In the genomic region with DNA sequence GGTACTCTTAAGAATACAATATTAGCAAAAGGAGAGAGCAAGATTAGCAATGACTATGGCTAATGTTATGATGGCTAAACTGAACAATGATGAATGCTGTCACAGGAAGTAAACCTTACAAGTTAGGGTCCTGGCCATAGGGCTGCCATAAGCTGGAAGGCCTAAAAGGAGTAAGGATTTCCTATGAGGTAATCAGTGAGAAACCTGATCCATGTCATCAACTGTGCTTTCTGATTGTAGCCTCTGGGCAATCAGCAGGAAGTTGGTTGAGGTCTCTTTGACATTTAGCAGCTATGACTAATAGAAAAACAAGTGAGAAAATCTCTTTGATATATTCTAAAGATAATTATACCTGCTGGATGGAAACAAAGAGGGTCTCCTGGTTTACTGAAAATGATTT, we compare ENCODE assay signal across 13 cellular contexts.
DNase-seq lines count a peak whose midpoint lies in the region; ATAC-seq lines count a peak whose summit lies in the region.
"Had no signal": no experiment of that assay in that cellular context is flagged by ENCODE, and none has a peak within 500 bp of the region (broad histone marks: within the 10 kb centered on the region; RNA-seq: fewer than 3 reads in every experiment).

No MANE protein-coding gene starts in this region.

- peaks cover 7% of the 10 kb centered on the region for H3K36me3 Mint-ChIP-seq in activated naive CD4-positive, alpha-beta T cell treated with anti-CD3 and anti-CD28 coated beads for 36 hours (ENCODE audit: low read depth)
- no peaks in the 10 kb centered on the region for H3K36me3 Mint-ChIP-seq in stimulated activated effector memory CD8-positive, alpha-beta T cell treated with anti-CD3 and anti-CD28 coated beads, Interleukin-12 subunit alpha, Interleukin-12 subunit beta, amount 100 ng/mL, for 72 hours

- peaks cover 6% of the 10 kb centered on the region for H3K9me3 Mint-ChIP-seq in activated naive CD4-positive, alpha-beta T cell treated with anti-CD3 and anti-CD28 coated beads for 36 hours
- peaks cover 5% of the 10 kb centered on the region for H3K9me3 Mint-ChIP-seq in stimulated activated effector memory CD8-positive, alpha-beta T cell treated with anti-CD3 and anti-CD28 coated beads, Interleukin-12 subunit alpha, Interleukin-12 subunit beta, amount 100 ng/mL, for 72 hours

- H3K27ac Mint-ChIP-seq in activated naive CD4-positive, alpha-beta T cell treated with anti-CD3 and anti-CD28 coated beads for 36 hours, result peak overlapping the region; percentile 84
- H3K27ac Mint-ChIP-seq in stimulated activated effector memory CD8-positive, alpha-beta T cell treated with anti-CD3 and anti-CD28 coated beads, Interleukin-12 subunit alpha, Interleukin-12 subunit beta, amount 100 ng/mL, for 72 hours, result peak overlapping the region; percentile 38
- H3K27ac Mint-ChIP-seq: mesothelial cell of epicardium had no signal

- H3K27me3 Mint-ChIP-seq in activated naive CD4-positive, alpha-beta T cell treated with anti-CD3 and anti-CD28 coated beads for 36 hours (ENCODE audit: low read depth), result no peaks in the 10 kb centered on the region

- peaks cover 12% of the 10 kb centered on the region for H3K4me1 Mint-ChIP-seq in activated naive CD4-positive, alpha-beta T cell treated with anti-CD3 and anti-CD28 coated beads for 36 hours (ENCODE audit: low read depth)
- H3K4me1 Mint-ChIP-seq in stimulated activated effector memory CD8-positive, alpha-beta T cell treated with anti-CD3 and anti-CD28 coated beads, Interleukin-12 subunit alpha, Interleukin-12 subunit beta, amount 100 ng/mL, for 72 hours, result peaks cover 6% of the 10 kb centered on the region

- DNase-seq in activated naive CD4-positive, alpha-beta T cell treated with anti-CD3 and anti-CD28 coated beads for 36 hours, result peak; percentile 45
- no peak for DNase-seq in activated naive CD4-positive, alpha-beta T cell treated with anti-CD3 and anti-CD28 coated beads, Interleukin-2, amount 50 U/mL, for 16 hours
- DNase-seq in NCI-H69 (lab: John Stamatoyannopoulos, UW) (peak; percentile 87), dermis microvascular lymphatic vessel endothelial cell (ENCODE audit: low read depth in 2 of 2) (peak; percentile 30 to 93), NCI-H1694 (lab: John Stamatoyannopoulos, UW) (no peak), GDM1 (lab: John Stamatoyannopoulos, UW) (no peak)
- no peak for DNase-seq in stimulated activated effector memory CD8-positive, alpha-beta T cell treated with anti-CD3 and anti-CD28 coated beads, Interleukin-12 subunit alpha, Interleukin-12 subunit beta, amount 100 ng/mL, for 72 hours (ENCODE audit: low spot score in 2 of 2)
- DNase-seq: colonic mucosa; DMS79 treated with DMSO at 0.1 percent for 48 hours; stimulated activated CD4-positive, alpha-beta T cell treated with anti-CD3 and anti-CD28 coated beads, Interleukin-2, amount 100 ng/mL, for 24 hours; T-helper 9 cell had no signal

- intact Hi-C loops in activated naive CD4-positive, alpha-beta T cell treated with anti-CD3 and anti-CD28 coated beads for 36 hours (cut with micrococcal nuclease), result loop anchor here (1.0 to 5.0 kb wide), 4 partner anchors 193 to 467 kb away; partner anchors contain the start of genes CCNT2 and RAB3GAP1

- no peak overlapping the region for H3K4me3 Mint-ChIP-seq in activated naive CD4-positive, alpha-beta T cell treated with anti-CD3 and anti-CD28 coated beads for 36 hours
- H3K4me3 Mint-ChIP-seq in stimulated activated effector memory CD8-positive, alpha-beta T cell treated with anti-CD3 and anti-CD28 coated beads, Interleukin-12 subunit alpha, Interleukin-12 subunit beta, amount 100 ng/mL, for 72 hours, result no peak overlapping the region
- H3K4me3 Mint-ChIP-seq: mesothelial cell of epicardium had no signal

- ATAC-seq in stimulated activated effector memory CD8-positive, alpha-beta T cell treated with anti-CD3 and anti-CD28 coated beads, Interleukin-12 subunit alpha, Interleukin-12 subunit beta, amount 100 ng/mL, for 72 hours, result peak; percentile 97
- no peak for ATAC-seq in GM18909 (IDR thresholded peaks at IDR 0.05; ENCODE audit: poor library complexity, unreplicated experiment)

- CTCF ChIA-PET in activated naive CD4-positive, alpha-beta T cell treated with anti-CD3 and anti-CD28 coated beads for 36 hours (lab: Charles Lee), result interaction anchor here (0.6 kb wide), 1 partner anchor 87 kb away, joined by 3 read pairs; no protein-coding TSS in a partner anchor

Comparison
In these comparisons a context has a peak if more than half of its experiments do, and no peak if none do; other contexts are left out.
1. DNase-seq: peak in activated naive CD4-positive, alpha-beta T cell treated with anti-CD3 and anti-CD28 coated beads for 36 hours (single experiment), NCI-H69 (single experiment) and dermis microvascular lymphatic vessel endothelial cell (2 of 2); none in activated naive CD4-positive, alpha-beta T cell treated with anti-CD3 and anti-CD28 coated beads, Interleukin-2, amount 50 U/mL, for 16 hours (single experiment), stimulated activated effector memory CD8-positive, alpha-beta T cell treated with anti-CD3 and anti-CD28 coated beads, Interleukin-12 subunit alpha, Interleukin-12 subunit beta, amount 100 ng/mL, for 72 hours (0 of 2), NCI-H1694 (single experiment) and GDM1 (single experiment).